ENCODE assay signal across 9 cellular contexts in genomic region chr16:79598341-79599181, GRCh38. TPM values are rescaled to one million over a fixed set of nuclear protein-coding genes. Genes with fewer than 3 reads are reported as not detected.
DNase-seq lines count a peak whose midpoint lies in the region; ATAC-seq and TF ChIP-seq lines count a peak whose summit lies in the region.
"Had no signal": no experiment of that assay in that cellular context is flagged by ENCODE, and none has a peak within 500 bp of the region (broad histone marks: within the 10 kb centered on the region; RNA-seq: fewer than 3 reads in every experiment).

No MANE protein-coding gene starts in this region.

- no peak overlapping the region for H2AFZ ChIP-seq in neuron (ENCODE audit: low read depth, low read length)

- no peak for ATAC-seq in GM18511 (IDR thresholded peaks at IDR 0.05; ENCODE audit: unreplicated experiment)
- no peak for ATAC-seq in GM18517 (IDR thresholded peaks at IDR 0.05; ENCODE audit: unreplicated experiment)
- ATAC-seq: K562 had no signal

- TF ChIP-seq CTCF in vagina (IDR thresholded peaks at IDR 0.05), result no peak

- H3K4me3 ChIP-seq in neuron (ENCODE audit: low read length) (peak overlapping the region; percentile 58), vagina (peak overlapping the region; percentile 83 to 91)
- H3K4me3 ChIP-seq: K562 had no signal

- H3K9me3 ChIP-seq in neuron (ENCODE audit: low read length) (no peaks in the 10 kb centered on the region), vagina (no peaks in the 10 kb centered on the region)

- DNase-seq in GM03348 (ENCODE audit: low spot score) (peak; percentile 18), NCI-H748 (lab: John Stamatoyannopoulos, UW; ENCODE audit: unreplicated experiment) (peak; percentile 87), head of caudate nucleus (peak; percentile 46 to 87 (median 66)), vagina (ENCODE audit: extremely low spot score in 2 of 2) (no peak)
- DNase-seq in activated naive CD4-positive, alpha-beta T cell treated with Interleukin-2 at 50 U/mL for 16 hours, result peak; percentile 67

- H3K4me1 ChIP-seq in neuron (ENCODE audit: insufficient read depth, low read length) (peaks cover 38% of the 10 kb centered on the region), vagina (peaks cover 31% of the 10 kb centered on the region)

- peak overlapping the region; percentile 95 for H3K27ac ChIP-seq in vagina

- peaks cover 2% of the 10 kb centered on the region for H3K36me3 ChIP-seq in neuron (ENCODE audit: insufficient read depth, low read length)
- no peaks in the 10 kb centered on the region for H3K36me3 ChIP-seq in vagina

- H3K27me3 ChIP-seq in neuron (ENCODE audit: insufficient read depth, low read length), result no peaks in the 10 kb centered on the region
- H3K27me3 ChIP-seq in vagina, result no peaks in the 10 kb centered on the region

- intact Hi-C loops in head of caudate nucleus (cut with DNase I), result no loop called here
- intact Hi-C loops in vagina (cut with DNase I), result loop anchor here (10.0 kb wide), 1 partner anchor 914 kb away; no protein-coding TSS in a partner anchor

- no peak for TF ChIP-seq POLR2A in vagina (IDR thresholded peaks at IDR 0.05)

RNA-seq across cellular contexts. Expression of gene MAF, which starts 2.0 kb away (rescaled TPM):
- total RNA-seq in vagina, result 52.5 TPM

Comparison
In these comparisons a context has a peak if more than half of its experiments do, and no peak if none do; other contexts are left out.
1. DNase-seq: peak in GM03348 (single experiment), NCI-H748 (single experiment), activated naive CD4-positive, alpha-beta T cell treated with Interleukin-2 at 50 U/mL for 16 hours (single experiment) and head of caudate nucleus (42 of 42); none in vagina (0 of 2).